In genomic region chrX:14758029-14758491, GRCh38 we compare ENCODE assay signal across 31 cellular contexts.
"Had no signal": no experiment of that assay in that cellular context is flagged by ENCODE, and none has a peak within 500 bp of the region (broad histone marks: within the 10 kb centered on the region; RNA-seq: fewer than 3 reads in every experiment).

No MANE protein-coding gene starts in this region.

- H3K27me3 ChIP-seq: body of pancreas, cardiac muscle cell, gastrocnemius medialis, sigmoid colon, upper lobe of left lung, vagina had no signal

- H3K4me1 ChIP-seq: body of pancreas, gastrocnemius medialis, pancreas, prostate gland, sigmoid colon, upper lobe of left lung, vagina had no signal

- ATAC-seq: activated CD4-positive, CD25-positive, alpha-beta regulatory T cell treated with anti-CD3 and anti-CD28 coated beads, Interleukin-2, amount 50 U/mL, for 24 hours; body of pancreas; gastrocnemius medialis; left cardiac atrium; naive thymus-derived CD8-positive, alpha-beta T cell; pancreas; stimulated activated effector memory CD8-positive, alpha-beta T cell treated with anti-CD3 and anti-CD28 coated beads, Interleukin-12 subunit alpha, Interleukin-12 subunit beta, amount 100 ng/mL, for 72 hours had no signal

- H3K4me1 Mint-ChIP-seq: naive thymus-derived CD8-positive, alpha-beta T cell; neural crest cell; stimulated activated effector memory CD8-positive, alpha-beta T cell treated with anti-CD3 and anti-CD28 coated beads, Interleukin-12 subunit alpha, Interleukin-12 subunit beta, amount 100 ng/mL, for 72 hours had no signal

- H3K27ac Mint-ChIP-seq: activated naive CD8-positive, alpha-beta T cell; naive thymus-derived CD8-positive, alpha-beta T cell; stimulated activated effector memory CD8-positive, alpha-beta T cell treated with anti-CD3 and anti-CD28 coated beads, Interleukin-12 subunit alpha, Interleukin-12 subunit beta, amount 100 ng/mL, for 72 hours; stimulated activated naive CD8-positive, alpha-beta T cell treated with anti-CD3 and anti-CD28 coated beads, Interleukin-15, Interleukin-2, amounts not matched to agents 100 ng/mL and 50 ng/mL, for 24 hours had no signal

- DNase-seq: activated CD4-positive, alpha-beta T cell treated with anti-CD3 and anti-CD28 coated beads for 48 hours; activated CD4-positive, alpha-beta T cell treated with anti-CD3 and anti-CD28 coated beads, Interleukin-2, amount 50 U/mL, for 48 hours; activated CD8-positive, alpha-beta memory T cell treated with anti-CD3 and anti-CD28 coated beads for 24 hours; activated effector memory CD4-positive, alpha-beta T cell treated with Interleukin-2 at 50 U/mL for 16 hours; activated naive CD4-positive, alpha-beta T cell treated with Interleukin-2 at 50 U/mL for 16 hours; anterior cingulate cortex; body of pancreas; dorsolateral prefrontal cortex; effector memory CD4-positive, alpha-beta T cell; erythroblast; gastrocnemius medialis; glutamatergic neuron; left cardiac atrium; mammary epithelial cell; naive thymus-derived CD8-positive, alpha-beta T cell; nucleus accumbens; pancreas; retina; sigmoid colon; small intestine; stimulated activated CD4-positive, alpha-beta T cell treated with anti-CD3 and anti-CD28 coated beads, Interleukin-4, amount 100 ng/mL, for 24 hours; upper lobe of left lung had no signal

- H3K4me3 ChIP-seq: body of pancreas, cardiac muscle cell, coronary artery, dorsolateral prefrontal cortex, gastrocnemius medialis, pancreas, prostate gland, sigmoid colon, upper lobe of left lung, vagina had no signal

- H3K36me3 ChIP-seq: cardiac muscle cell, gastrocnemius medialis, pancreas, prostate gland, sigmoid colon, upper lobe of left lung, vagina had no signal

- H3K36me3 Mint-ChIP-seq: activated naive CD8-positive, alpha-beta T cell; stimulated activated effector memory CD8-positive, alpha-beta T cell treated with anti-CD3 and anti-CD28 coated beads, Interleukin-12 subunit alpha, Interleukin-12 subunit beta, amount 100 ng/mL, for 72 hours had no signal

- H3K9me3 ChIP-seq: body of pancreas, gastrocnemius medialis, pancreas, prostate gland, sigmoid colon, upper lobe of left lung, vagina had no signal

- H3K4me3 Mint-ChIP-seq: activated naive CD8-positive, alpha-beta T cell; naive thymus-derived CD8-positive, alpha-beta T cell; neural crest cell; stimulated activated effector memory CD8-positive, alpha-beta T cell treated with anti-CD3 and anti-CD28 coated beads, Interleukin-12 subunit alpha, Interleukin-12 subunit beta, amount 100 ng/mL, for 72 hours; stimulated activated naive CD8-positive, alpha-beta T cell treated with anti-CD3 and anti-CD28 coated beads, Interleukin-15, Interleukin-2, amounts not matched to agents 100 ng/mL and 50 ng/mL, for 24 hours had no signal

- H3K27ac ChIP-seq: body of pancreas, cardiac muscle cell, coronary artery, dorsolateral prefrontal cortex, gastrocnemius medialis, pancreas, prostate gland, sigmoid colon, upper lobe of left lung, vagina had no signal

- H3K27me3 Mint-ChIP-seq: activated naive CD8-positive, alpha-beta T cell; naive thymus-derived CD8-positive, alpha-beta T cell; stimulated activated naive CD8-positive, alpha-beta T cell treated with anti-CD3 and anti-CD28 coated beads, Interleukin-15, Interleukin-2, amounts not matched to agents 100 ng/mL and 50 ng/mL, for 24 hours had no signal
